In the genomic region with DNA sequence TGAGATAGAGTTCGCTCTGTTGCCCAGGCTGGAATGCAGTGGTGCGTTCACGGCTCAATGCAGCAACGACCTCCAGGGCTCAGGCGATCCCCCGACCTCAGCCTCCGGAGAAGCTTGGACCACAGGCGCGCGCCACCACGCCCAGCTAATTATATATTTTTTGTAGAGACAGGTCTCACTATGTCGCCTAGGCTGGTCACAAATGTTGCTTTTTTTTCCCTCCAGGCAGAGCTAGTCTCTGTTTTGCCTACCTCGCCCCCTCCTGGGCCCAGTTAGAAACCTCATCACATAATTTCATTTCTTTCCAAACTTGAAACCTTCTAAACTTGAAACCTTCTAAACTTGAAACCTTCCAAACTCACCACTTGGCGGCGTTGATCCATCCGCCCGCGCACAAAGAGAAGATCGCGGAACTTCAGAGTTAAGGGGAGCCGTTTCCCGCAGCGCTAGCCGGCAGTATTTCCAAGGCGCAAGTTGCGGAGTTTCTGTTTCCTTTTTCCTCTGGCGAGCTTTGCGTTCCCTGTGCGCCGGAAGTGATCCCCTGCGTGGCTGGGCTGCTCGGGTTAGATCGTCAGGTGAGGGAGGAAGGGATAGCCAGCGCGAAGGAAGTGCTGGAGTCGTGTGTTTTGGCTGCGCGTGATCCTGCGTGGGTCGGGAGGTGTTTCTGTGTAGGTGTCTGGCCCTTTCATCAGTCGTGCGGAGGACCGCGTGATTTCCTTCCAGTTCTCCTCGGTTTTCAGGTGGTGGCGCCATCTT, we compare ENCODE assay signal across 8 cellular contexts. TPM values are rescaled to one million over a fixed set of nuclear protein-coding genes. Genes with fewer than 3 reads are reported as not detected.
A peak's percentile ranks its signal among the peaks of the same experiment; 100 is the strongest.
DNase-seq lines count a peak whose midpoint lies in the region; FAIRE-seq and TF ChIP-seq lines count a peak whose summit lies in the region.

A gene with protein sequence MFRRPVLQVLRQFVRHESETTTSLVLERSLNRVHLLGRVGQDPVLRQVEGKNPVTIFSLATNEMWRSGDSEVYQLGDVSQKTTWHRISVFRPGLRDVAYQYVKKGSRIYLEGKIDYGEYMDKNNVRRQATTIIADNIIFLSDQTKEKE (plus strand): TSS at position 523 of the 756 bp plus-strand sequence. CDS start 809 bp downstream, outside the sequence.

- H3K9me3 ChIP-seq in ES-I3 (ENCODE audit: control insufficient read depth, insufficient read depth, low read length) (no peaks in the 10 kb centered on the region), Loucy (ENCODE audit: insufficient read depth, low read depth, low read length) (no peaks in the 10 kb centered on the region), neural cell (ENCODE audit: low read length) (no peaks in the 10 kb centered on the region), stomach smooth muscle (ENCODE audit: control insufficient read depth in 2 of 2, low read length in 2 of 2) (no peaks in the 10 kb centered on the region)

- H3K27ac ChIP-seq in neural cell (ENCODE audit: low read length) (peak within 1 kb of the TSS; percentile 87), stomach smooth muscle (ENCODE audit: low read length) (peak within 1 kb of the TSS; percentile 78)

- TF ChIP-seq EP300 in neural cell (conservative IDR thresholded peaks at IDR 0.05; ENCODE audit: poor library complexity, severe bottlenecking) = peak; percentile 83

- H3K27me3 ChIP-seq in Loucy (ENCODE audit: insufficient read depth, low read length, poor library complexity, severe bottlenecking) (no peaks in the 10 kb centered on the region), neural cell (ENCODE audit: insufficient read depth, low read depth, low read length) (no peaks in the 10 kb centered on the region), stomach smooth muscle (ENCODE audit: control insufficient read depth in 1 of 2, insufficient read depth in 2 of 2, low read length in 2 of 2) (no peaks in the 10 kb centered on the region)

- H3K79me2 ChIP-seq in Loucy (ENCODE audit: insufficient read depth, low read length) (peaks cover 44% of the 10 kb centered on the region), neural cell (replicated peaks; ENCODE audit: insufficient read depth, low read length) (peaks cover 28% of the 10 kb centered on the region)

- peak; percentile 92 for TF ChIP-seq POLR2A in H54 (IDR thresholded peaks at IDR 0.05; ENCODE audit: low read depth, low read length)

- peak; percentile 71 for DNase-seq in H54 (ENCODE audit: insufficient read length, low spot score)
- DNase-seq in SHP77 (lab: John Stamatoyannopoulos, UW) = peak; percentile 92 to 96
- DNase-seq in activated effector memory CD4-positive, alpha-beta T cell treated with anti-CD3 and anti-CD28 coated beads, Interleukin-2, amount 50 U/mL, for 16 hours = peak; percentile 97
- DNase-seq in fibroblast of the conjunctiva (ENCODE audit: low read depth) = peak; percentile 93

- H3F3A ChIP-seq in Loucy (ENCODE audit: low read depth) (peaks cover 4% of the 10 kb centered on the region; the same call in 1 of the 2 replicates), neural cell (ENCODE audit: insufficient read depth, low read length, poor library complexity, severe bottlenecking) (peaks cover 4% of the 10 kb centered on the region)

- no peaks in the 10 kb centered on the region for H3K9me2 ChIP-seq in Loucy (replicated peaks; ENCODE audit: low read depth, low read length)
- H3K9me2 ChIP-seq in neural cell (ENCODE audit: insufficient read depth, low read length) = no peaks in the 10 kb centered on the region

- H3K36me3 ChIP-seq in ES-I3 (ENCODE audit: insufficient read depth, low read length) (peaks cover 10% of the 10 kb centered on the region), Loucy (ENCODE audit: insufficient read depth, low read length) (peaks cover 13% of the 10 kb centered on the region), neural cell (ENCODE audit: insufficient read depth, low read length) (no peaks in the 10 kb centered on the region), stomach smooth muscle (ENCODE audit: control insufficient read depth in 2 of 2, insufficient read depth in 2 of 2, low read length in 2 of 2) (peaks cover 13 to 17% of the 10 kb centered on the region in 2 donors)

- H3K9ac ChIP-seq in ES-I3 (ENCODE audit: low read depth, low read length) (peak within 1 kb of the TSS; percentile 83), Loucy (ENCODE audit: low read depth, low read length, poor library complexity, severe bottlenecking) (peak within 1 kb of the TSS; percentile 89), neural cell (ENCODE audit: low read length) (peak within 1 kb of the TSS; percentile 83), stomach smooth muscle (ENCODE audit: low read length in 2 of 2) (peak within 1 kb of the TSS; percentile 91 to 93)

- peak; percentile 81 for FAIRE-seq in H54 (lab: Jason Lieb, UNC)

- H4K20me1 ChIP-seq in Loucy (ENCODE audit: insufficient read depth, low read length, poor library complexity, severe bottlenecking) (peaks cover 44% of the 10 kb centered on the region), neural cell (ENCODE audit: insufficient read depth) (no peaks in the 10 kb centered on the region)

- peak; percentile 62 for TF ChIP-seq RAD21 in neural cell (conservative IDR thresholded peaks at IDR 0.05)

- TF ChIP-seq CTCF in Loucy (conservative IDR thresholded peaks at IDR 0.05; ENCODE audit: low read length) (peak; percentile 94), neural cell (IDR thresholded peaks at IDR 0.05; ENCODE audit: poor library complexity, severe bottlenecking) (peak; percentile 91)

- H3K4me1 ChIP-seq in ES-I3 (ENCODE audit: insufficient read depth, low read length) (no peaks in the 10 kb centered on the region), Loucy (ENCODE audit: insufficient read depth, low read length, poor library complexity, severe bottlenecking) (peaks cover 40% of the 10 kb centered on the region), stomach smooth muscle (ENCODE audit: control insufficient read depth, insufficient read depth, low read length) (peaks cover 16% of the 10 kb centered on the region)

- H3K4me3 ChIP-seq in Loucy (ENCODE audit: low read length, poor library complexity, severe bottlenecking) = peak within 1 kb of the TSS; percentile 98
- H3K4me3 ChIP-seq in neural cell (ENCODE audit: low read length) = peak within 1 kb of the TSS; percentile 75
- H3K4me3 ChIP-seq in stomach smooth muscle (ENCODE audit: low read length in 2 of 2) = peak within 1 kb of the TSS; percentile 100

- H3K4me2 ChIP-seq in Loucy (ENCODE audit: low read depth, low read length, poor library complexity, severe bottlenecking) = peak within 1 kb of the TSS; percentile 97
- peak within 1 kb of the TSS; percentile 85 for H3K4me2 ChIP-seq in neural cell (ENCODE audit: low read length)

- H2AFZ ChIP-seq in Loucy (ENCODE audit: low read length) = peak within 1 kb of the TSS; percentile 77
- H2AFZ ChIP-seq in neural cell (ENCODE audit: low read depth, low read length) = peak within 1 kb of the TSS; percentile 51

TF ChIP-seq in neural cell, 6 proteins besides CTCF, POLR2A, EP300 and RAD21:
- TF ChIP-seq, protein P1, sequence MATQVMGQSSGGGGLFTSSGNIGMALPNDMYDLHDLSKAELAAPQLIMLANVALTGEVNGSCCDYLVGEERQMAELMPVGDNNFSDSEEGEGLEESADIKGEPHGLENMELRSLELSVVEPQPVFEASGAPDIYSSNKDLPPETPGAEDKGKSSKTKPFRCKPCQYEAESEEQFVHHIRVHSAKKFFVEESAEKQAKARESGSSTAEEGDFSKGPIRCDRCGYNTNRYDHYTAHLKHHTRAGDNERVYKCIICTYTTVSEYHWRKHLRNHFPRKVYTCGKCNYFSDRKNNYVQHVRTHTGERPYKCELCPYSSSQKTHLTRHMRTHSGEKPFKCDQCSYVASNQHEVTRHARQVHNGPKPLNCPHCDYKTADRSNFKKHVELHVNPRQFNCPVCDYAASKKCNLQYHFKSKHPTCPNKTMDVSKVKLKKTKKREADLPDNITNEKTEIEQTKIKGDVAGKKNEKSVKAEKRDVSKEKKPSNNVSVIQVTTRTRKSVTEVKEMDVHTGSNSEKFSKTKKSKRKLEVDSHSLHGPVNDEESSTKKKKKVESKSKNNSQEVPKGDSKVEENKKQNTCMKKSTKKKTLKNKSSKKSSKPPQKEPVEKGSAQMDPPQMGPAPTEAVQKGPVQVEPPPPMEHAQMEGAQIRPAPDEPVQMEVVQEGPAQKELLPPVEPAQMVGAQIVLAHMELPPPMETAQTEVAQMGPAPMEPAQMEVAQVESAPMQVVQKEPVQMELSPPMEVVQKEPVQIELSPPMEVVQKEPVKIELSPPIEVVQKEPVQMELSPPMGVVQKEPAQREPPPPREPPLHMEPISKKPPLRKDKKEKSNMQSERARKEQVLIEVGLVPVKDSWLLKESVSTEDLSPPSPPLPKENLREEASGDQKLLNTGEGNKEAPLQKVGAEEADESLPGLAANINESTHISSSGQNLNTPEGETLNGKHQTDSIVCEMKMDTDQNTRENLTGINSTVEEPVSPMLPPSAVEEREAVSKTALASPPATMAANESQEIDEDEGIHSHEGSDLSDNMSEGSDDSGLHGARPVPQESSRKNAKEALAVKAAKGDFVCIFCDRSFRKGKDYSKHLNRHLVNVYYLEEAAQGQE (IDR thresholded peaks at IDR 0.05; ENCODE audit: borderline replicate concordance) = peak; percentile 85
- no peak for TF ChIP-seq EZH2 (IDR thresholded peaks at IDR 0.05; ENCODE audit: borderline replicate concordance, insufficient read depth, low read length, poor library complexity, severe bottlenecking)
- peak; percentile 100 for TF ChIP-seq POLR2AphosphoS5 (IDR thresholded peaks at IDR 0.05)
- peak; percentile 96 for TF ChIP-seq MXI1 (conservative IDR thresholded peaks at IDR 0.05; ENCODE audit: poor library complexity, severe bottlenecking)
- peak; percentile 79 for TF ChIP-seq SMC3 (conservative IDR thresholded peaks at IDR 0.05; ENCODE audit: poor library complexity)
- peak; percentile 78 for TF ChIP-seq TAF1 (IDR thresholded peaks at IDR 0.05; ENCODE audit: low read depth)

RNA-seq across cellular contexts. Expression of the gene that starts here (rescaled TPM):
- 233 and 296 TPM in 2 replicates for polyA plus RNA-seq in neural cell
- 121 and 168 TPM in 2 replicates for polyA minus RNA-seq in neural cell

Comparison
In these comparisons a context has a peak if more than half of its experiments do, and no peak if none do; other contexts are left out.
1. Peak in every context shown above with its lines: DNase-seq, H3K4me3 ChIP-seq and H3K27ac ChIP-seq.